Comparison of ENCODE assay signal across 17 cellular contexts in the genomic region with DNA sequence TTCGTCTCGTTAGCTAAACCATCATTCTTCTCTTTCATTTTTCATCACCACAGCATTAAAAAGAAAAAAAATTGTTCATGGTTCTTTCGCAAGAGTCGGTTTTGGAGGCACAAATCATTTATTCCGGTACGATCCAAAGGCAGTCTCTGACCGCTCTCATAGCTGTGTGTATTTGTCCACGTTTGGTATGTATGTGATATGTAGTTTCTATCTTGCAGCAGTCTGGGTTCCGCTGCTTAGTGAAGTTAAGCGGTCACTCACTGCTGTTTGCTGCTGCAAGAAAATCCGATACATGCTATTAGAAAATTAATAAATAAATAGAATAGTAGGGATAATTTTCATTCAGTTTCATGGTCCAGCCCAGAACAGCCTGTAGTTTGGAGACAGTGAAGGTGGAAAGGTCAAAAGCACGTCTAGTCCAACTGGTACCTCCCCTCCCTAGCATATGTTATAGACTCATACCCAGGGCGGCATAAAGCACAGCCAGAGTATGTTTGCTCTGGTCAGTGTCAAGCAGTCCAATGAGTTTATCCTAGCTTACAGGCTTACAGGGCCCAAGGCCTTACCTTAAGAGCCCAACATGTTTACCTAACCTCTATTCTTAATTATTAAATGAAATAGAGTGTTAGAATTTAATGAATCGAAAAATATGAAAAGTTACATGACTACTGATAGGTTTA. TPM values are rescaled to one million over a fixed set of nuclear protein-coding genes. Genes with fewer than 3 reads are reported as not detected.
DNase-seq lines count a peak whose midpoint lies in the region; ATAC-seq and TF ChIP-seq lines count a peak whose summit lies in the region.
"Had no signal": no experiment of that assay in that cellular context is flagged by ENCODE, and none has a peak within 500 bp of the region (broad histone marks: within the 10 kb centered on the region; RNA-seq: fewer than 3 reads in every experiment).

No MANE protein-coding gene starts in this region.

- intact Hi-C loops in posterior cingulate gyrus (cut with DNase I): loop anchor here (10.0 kb wide), 1 partner anchor 51 kb away; no protein-coding TSS in a partner anchor

- DNase-seq in NCI-H1092 treated with DMSO at 0.1 percent for 48 hours (lab: John Stamatoyannopoulos, UW) (peak; percentile 20), NCI-H1092 (lab: John Stamatoyannopoulos, UW) (no peak), GM10266 (ENCODE audit: extremely low spot score) (no peak), posterior cingulate gyrus (no peak), nucleus accumbens (lab: John Stamatoyannopoulos, UW) (no peak)
- DNase-seq: 8988T; foreskin keratinocyte; KG1; NCI-H187 treated with DMSO at 0.1 percent for 48 hours; NK-92 treated with Interleukin-12 subunit alpha and Interleukin-12 subunit beta, amount 100 ng/mL, for 24 hours; spleen; thyroid gland had no signal

- H3K36me3 ChIP-seq in iPS-20b (ENCODE audit: insufficient read depth, low read depth, low read length) (no peaks in the 10 kb centered on the region), skeletal muscle satellite cell (ENCODE audit: insufficient read depth, low read length) (no peaks in the 10 kb centered on the region)
- H3K36me3 ChIP-seq: adrenal gland, spleen, thyroid gland had no signal

- peaks cover 54% of the 10 kb centered on the region for H3K27me3 ChIP-seq in iPS-20b (ENCODE audit: insufficient read depth, low read length)
- H3K27me3 ChIP-seq in skeletal muscle satellite cell (ENCODE audit: control insufficient read depth, insufficient read depth, low read length): peaks cover 3% of the 10 kb centered on the region

- H3K4me1 ChIP-seq in iPS-20b (ENCODE audit: insufficient read depth, low read length) (peaks cover 6% of the 10 kb centered on the region), skeletal muscle satellite cell (ENCODE audit: control insufficient read depth, insufficient read depth, low read length) (peaks cover 30% of the 10 kb centered on the region)
- H3K4me1 ChIP-seq: foreskin keratinocyte had no signal

- H3K4me3 ChIP-seq in iPS-20b (ENCODE audit: low read length) (peak overlapping the region; percentile 73), skeletal muscle satellite cell (ENCODE audit: low read length) (peak overlapping the region; percentile 89)

- no peak for TF ChIP-seq CTCF in GM10266 (IDR thresholded peaks at IDR 0.05; ENCODE audit: control insufficient read depth, insufficient read depth, low read depth, missing control alignments)

- no peak overlapping the region for H3K9ac ChIP-seq in iPS-20b (ENCODE audit: low read depth, low read length)
- peak overlapping the region; percentile 77 for H3K9ac ChIP-seq in skeletal muscle satellite cell (ENCODE audit: low read depth, low read length)

- H3K9me3 ChIP-seq in iPS-20b (ENCODE audit: insufficient read depth, low read depth, low read length) (no peaks in the 10 kb centered on the region), skeletal muscle satellite cell (replicated peaks; ENCODE audit: low read length) (no peaks in the 10 kb centered on the region)
- H3K9me3 ChIP-seq: adrenal gland, thyroid gland had no signal

- peak overlapping the region; percentile 98 for H3K4me2 ChIP-seq in skeletal muscle satellite cell (ENCODE audit: low read length)

- peak; percentile 23 for ATAC-seq in SK-N-SH treated with all-trans-retinoic acid at 6 μM for 48 hours
- ATAC-seq: activated CD4-positive, CD25-positive, alpha-beta regulatory T cell treated with anti-CD3 and anti-CD28 coated beads, Interleukin-2, amount 50 U/mL, for 24 hours had no signal

- no peak overlapping the region for H3K27ac ChIP-seq in iPS-20b (ENCODE audit: low read length)
- H3K27ac ChIP-seq: foreskin keratinocyte, spleen, thyroid gland had no signal

TF ChIP-seq in SK-N-SH treated with all-trans-retinoic acid at 6 μM for 48 hours, 23 proteins besides CTCF, POLR2A, EP300 and RAD21:
- TF ChIP-seq TOX (CRISPR knock-in tag; IDR thresholded peaks at IDR 0.05; ENCODE audit: borderline replicate concordance) (no peak), ZC3H10 (CRISPR knock-in tag; IDR thresholded peaks at IDR 0.05) (no peak), GLIS3 (CRISPR knock-in tag; IDR thresholded peaks at IDR 0.05) (no peak), ZNF565 (CRISPR knock-in tag; conservative IDR thresholded peaks at IDR 0.05; ENCODE audit: low read depth) (no peak), ARNTL (CRISPR knock-in tag; IDR thresholded peaks at IDR 0.05; ENCODE audit: borderline replicate concordance, low read depth) (no peak), CSRNP3 (CRISPR knock-in tag; IDR thresholded peaks at IDR 0.05) (no peak), ESRRG (CRISPR knock-in tag; IDR thresholded peaks at IDR 0.05) (no peak), ZFP30 (CRISPR knock-in tag; IDR thresholded peaks at IDR 0.05) (no peak), ISL1 (CRISPR knock-in tag; IDR thresholded peaks at IDR 0.05) (no peak), SNAI2 (CRISPR knock-in tag; IDR thresholded peaks at IDR 0.05) (no peak), ZNF70 (CRISPR knock-in tag; IDR thresholded peaks at IDR 0.05) (no peak), ZNF8 (CRISPR knock-in tag; IDR thresholded peaks at IDR 0.05) (no peak), PATZ1 (CRISPR knock-in tag; IDR thresholded peaks at IDR 0.05; ENCODE audit: borderline replicate concordance) (no peak), OSR1 (CRISPR knock-in tag; IDR thresholded peaks at IDR 0.05) (no peak), RARB (CRISPR knock-in tag; IDR thresholded peaks at IDR 0.05) (no peak)
- TF ChIP-seq, protein P1, sequence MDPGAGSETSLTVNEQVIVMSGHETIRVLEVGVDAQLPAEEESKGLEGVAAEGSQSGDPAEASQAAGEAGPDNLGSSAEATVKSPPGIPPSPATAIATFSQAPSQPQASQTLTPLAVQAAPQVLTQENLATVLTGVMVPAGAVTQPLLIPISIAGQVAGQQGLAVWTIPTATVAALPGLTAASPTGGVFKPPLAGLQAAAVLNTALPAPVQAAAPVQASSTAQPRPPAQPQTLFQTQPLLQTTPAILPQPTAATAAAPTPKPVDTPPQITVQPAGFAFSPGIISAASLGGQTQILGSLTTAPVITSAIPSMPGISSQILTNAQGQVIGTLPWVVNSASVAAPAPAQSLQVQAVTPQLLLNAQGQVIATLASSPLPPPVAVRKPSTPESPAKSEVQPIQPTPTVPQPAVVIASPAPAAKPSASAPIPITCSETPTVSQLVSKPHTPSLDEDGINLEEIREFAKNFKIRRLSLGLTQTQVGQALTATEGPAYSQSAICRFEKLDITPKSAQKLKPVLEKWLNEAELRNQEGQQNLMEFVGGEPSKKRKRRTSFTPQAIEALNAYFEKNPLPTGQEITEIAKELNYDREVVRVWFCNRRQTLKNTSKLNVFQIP (CRISPR knock-in tag; IDR thresholded peaks at IDR 0.05; ENCODE audit: borderline replicate concordance, low read depth): no peak
- TF ChIP-seq, protein P2, sequence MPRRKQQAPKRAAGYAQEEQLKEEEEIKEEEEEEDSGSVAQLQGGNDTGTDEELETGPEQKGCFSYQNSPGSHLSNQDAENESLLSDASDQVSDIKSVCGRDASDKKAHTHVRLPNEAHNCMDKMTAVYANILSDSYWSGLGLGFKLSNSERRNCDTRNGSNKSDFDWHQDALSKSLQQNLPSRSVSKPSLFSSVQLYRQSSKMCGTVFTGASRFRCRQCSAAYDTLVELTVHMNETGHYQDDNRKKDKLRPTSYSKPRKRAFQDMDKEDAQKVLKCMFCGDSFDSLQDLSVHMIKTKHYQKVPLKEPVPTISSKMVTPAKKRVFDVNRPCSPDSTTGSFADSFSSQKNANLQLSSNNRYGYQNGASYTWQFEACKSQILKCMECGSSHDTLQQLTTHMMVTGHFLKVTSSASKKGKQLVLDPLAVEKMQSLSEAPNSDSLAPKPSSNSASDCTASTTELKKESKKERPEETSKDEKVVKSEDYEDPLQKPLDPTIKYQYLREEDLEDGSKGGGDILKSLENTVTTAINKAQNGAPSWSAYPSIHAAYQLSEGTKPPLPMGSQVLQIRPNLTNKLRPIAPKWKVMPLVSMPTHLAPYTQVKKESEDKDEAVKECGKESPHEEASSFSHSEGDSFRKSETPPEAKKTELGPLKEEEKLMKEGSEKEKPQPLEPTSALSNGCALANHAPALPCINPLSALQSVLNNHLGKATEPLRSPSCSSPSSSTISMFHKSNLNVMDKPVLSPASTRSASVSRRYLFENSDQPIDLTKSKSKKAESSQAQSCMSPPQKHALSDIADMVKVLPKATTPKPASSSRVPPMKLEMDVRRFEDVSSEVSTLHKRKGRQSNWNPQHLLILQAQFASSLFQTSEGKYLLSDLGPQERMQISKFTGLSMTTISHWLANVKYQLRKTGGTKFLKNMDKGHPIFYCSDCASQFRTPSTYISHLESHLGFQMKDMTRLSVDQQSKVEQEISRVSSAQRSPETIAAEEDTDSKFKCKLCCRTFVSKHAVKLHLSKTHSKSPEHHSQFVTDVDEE (CRISPR knock-in tag; IDR thresholded peaks at IDR 0.05): no peak

RNA-seq across cellular contexts. Expression of gene FMN2, which starts 2.5 kb away (rescaled TPM):
- total RNA-seq in skeletal muscle satellite cell (2012; rRNA removed): 22.7 and 40.3 TPM in 2 replicates
- total RNA-seq: foreskin keratinocyte had no signal
